Comparison of ENCODE assay signal across 14 cellular contexts in genomic region chr3:193909387-193909786, GRCh38.
DNase-seq lines count a peak whose midpoint lies in the region; ATAC-seq, FAIRE-seq and TF ChIP-seq lines count a peak whose summit lies in the region.
"Had no signal": no experiment of that assay in that cellular context is flagged by ENCODE, and none has a peak within 500 bp of the region (broad histone marks: within the 10 kb centered on the region; RNA-seq: fewer than 3 reads in every experiment).

No MANE protein-coding gene starts in this region.

- H3K4me3 ChIP-seq in hepatocyte (no peak overlapping the region), adrenal gland (no peak overlapping the region)
- H3K4me3 ChIP-seq: BLaER1 had no signal

- POLR2A ChIA-PET in T-cell (lab: Charles Lee): no interaction called here

- TF ChIP-seq POLR2A in GM12891 (IDR thresholded peaks at IDR 0.05; ENCODE audit: low read depth, low read length) (no peak), adrenal gland (IDR thresholded peaks at IDR 0.05) (no peak)

- H2AFZ ChIP-seq in hepatocyte: no peak overlapping the region

- 57% methylated on average over 2 of the region's 2 CpGs for WGBS in hepatocyte (ENCODE audit: low lambda C conversion rate, missing lambda C conversion rate)
- WGBS in adrenal gland, 4 donors: 88 to 100% (median 91%) methylated on average over 2 of the region's 2 CpGs

- H3K4me2 ChIP-seq in hepatocyte: no peak overlapping the region
- H3K4me2 ChIP-seq: BLaER1 had no signal

- peaks cover 24 to 31% (median 26%) of the 10 kb centered on the region in 3 donors for H3K4me1 Mint-ChIP-seq in T-cell

- H3K9me3 ChIP-seq in hepatocyte (ENCODE audit: low read depth) (no peaks in the 10 kb centered on the region), adrenal gland (replicated peaks in 1 of 3) (no peaks in the 10 kb centered on the region)

- no peaks in the 10 kb centered on the region for H3K36me3 Mint-ChIP-seq in T-cell

- H3K36me3 ChIP-seq in hepatocyte (replicated peaks; ENCODE audit: insufficient read depth, low read depth): no peaks in the 10 kb centered on the region
- H3K36me3 ChIP-seq in adrenal gland (replicated peaks in 1 of 2): no peaks in the 10 kb centered on the region
- H3K36me3 ChIP-seq: BLaER1 had no signal

- no peaks in the 10 kb centered on the region for H4K20me1 ChIP-seq in hepatocyte (ENCODE audit: insufficient read depth, poor library complexity, severe bottlenecking)
- H4K20me1 ChIP-seq: BLaER1 had no signal

- no peaks in the 10 kb centered on the region for H3K79me2 ChIP-seq in hepatocyte

- H3K9me2 ChIP-seq in hepatocyte (replicated peaks; ENCODE audit: insufficient read depth): no peaks in the 10 kb centered on the region

- H3K27me3 ChIP-seq in hepatocyte (no peaks in the 10 kb centered on the region), adrenal gland (no peaks in the 10 kb centered on the region)
- H3K27me3 ChIP-seq: BLaER1 had no signal

- CTCF ChIA-PET in T-cell (lab: Charles Lee): no interaction called here

- H3K27ac ChIP-seq in hepatocyte (peak overlapping the region; percentile 74), adrenal gland (no peak overlapping the region)
- H3K27ac ChIP-seq: BLaER1 had no signal

- intact Hi-C loops in adrenal gland (cut with DNase I): no loop called here

- peaks cover 0 to 1% of the 10 kb centered on the region in 2 donors for H3K27me3 Mint-ChIP-seq in T-cell

- DNase-seq in GM12891 (ENCODE audit: insufficient read length, low spot score) (peak; percentile 13), hepatocyte (ENCODE audit: low spot score) (no peak), NCI-H524 (lab: John Stamatoyannopoulos, UW) (no peak), T-cell (no peak), adrenal gland (no peak)
- DNase-seq: NCI-H1105 treated with DMSO at 0.1 percent for 48 hours; NCI-H774; SHP77; stimulated activated CD4-positive, alpha-beta T cell treated with anti-CD3 and anti-CD28 coated beads, Interleukin-4, amount 100 ng/mL, for 4 hours had no signal

- no peak overlapping the region for H3K27ac Mint-ChIP-seq in T-cell

- H3K4me3 Mint-ChIP-seq in T-cell: no peak overlapping the region

- FAIRE-seq in GM12891 (lab: Jason Lieb, UNC): peak; percentile 13
- FAIRE-seq: astrocyte had no signal

- H3K4me1 ChIP-seq in hepatocyte (ENCODE audit: insufficient read depth): peaks cover 53% of the 10 kb centered on the region
- H3K4me1 ChIP-seq in adrenal gland (replicated peaks in 1 of 2): peaks cover 0 to 8% of the 10 kb centered on the region in 2 donors

- ATAC-seq in GM19025 (IDR thresholded peaks at IDR 0.05; ENCODE audit: low read depth, unreplicated experiment) (peak; percentile 53), HG02852 (IDR thresholded peaks at IDR 0.05; ENCODE audit: unreplicated experiment) (peak; percentile 68), HG02938 (IDR thresholded peaks at IDR 0.05; ENCODE audit: unreplicated experiment) (no peak), T-cell (replicated peaks in 1 of 4) (no peak)

- TF ChIP-seq CTCF in hepatocyte (IDR thresholded peaks at IDR 0.05; ENCODE audit: poor library complexity): no peak
- no peak for TF ChIP-seq CTCF in adrenal gland (IDR thresholded peaks at IDR 0.05)

- H3K9me3 Mint-ChIP-seq in T-cell: peaks cover 0 to 8% (median 0%) of the 10 kb centered on the region in 3 donors

TF ChIP-seq in GM12891, 5 proteins besides CTCF, POLR2A, EP300 and RAD21:
- TF ChIP-seq POLR2AphosphoS5 (IDR thresholded peaks at IDR 0.05; ENCODE audit: low read depth, low read length) (no peak), POU2F2 (IDR thresholded peaks at IDR 0.05; ENCODE audit: low read depth, low read length) (no peak), SPI1 (IDR thresholded peaks at IDR 0.05; ENCODE audit: low read depth, low read length) (no peak), TAF1 (IDR thresholded peaks at IDR 0.05; ENCODE audit: low read depth, low read length) (no peak), PAX5 (IDR thresholded peaks at IDR 0.05; ENCODE audit: insufficient read depth, low read length, severe bottlenecking) (no peak)

Comparison
In these comparisons a context has a peak if more than half of its experiments do, and no peak if none do; other contexts are left out.
1. ATAC-seq: peak in GM19025 (single experiment) and HG02852 (single experiment); none in HG02938 (single experiment) and T-cell (0 of 4).